9 cellular contexts compared by ENCODE assay signal in genomic region chr2:86107031-86107430, GRCh38. TPM values are rescaled to one million over a fixed set of nuclear protein-coding genes. Genes with fewer than 3 reads are reported as not detected.
DNase-seq lines count a peak whose midpoint lies in the region; ATAC-seq and TF ChIP-seq lines count a peak whose summit lies in the region.
"Had no signal": no experiment of that assay in that cellular context is flagged by ENCODE, and none has a peak within 500 bp of the region (broad histone marks: within the 10 kb centered on the region; RNA-seq: fewer than 3 reads in every experiment).

No MANE protein-coding gene starts in this region.

- no peaks in the 10 kb centered on the region for H3K27me3 Mint-ChIP-seq in activated naive CD4-positive, alpha-beta T cell treated with anti-CD3 and anti-CD28 coated beads for 36 hours (ENCODE audit: low read depth)
- no peaks in the 10 kb centered on the region for H3K27me3 Mint-ChIP-seq in activated naive CD8-positive, alpha-beta T cell treated with anti-CD3 and anti-CD28 coated beads for 36 hours
- no peaks in the 10 kb centered on the region for H3K27me3 Mint-ChIP-seq in type B pancreatic cell

- no peak overlapping the region for H3K27ac ChIP-seq in left lung

- H3K4me3 Mint-ChIP-seq in activated naive CD4-positive, alpha-beta T cell treated with anti-CD3 and anti-CD28 coated beads for 36 hours, result peak overlapping the region; percentile 89
- H3K4me3 Mint-ChIP-seq in activated naive CD8-positive, alpha-beta T cell treated with anti-CD3 and anti-CD28 coated beads for 36 hours, result peak overlapping the region; percentile 96
- H3K4me3 Mint-ChIP-seq in type B pancreatic cell, result peak overlapping the region; percentile 98

- no peak for ATAC-seq in left lung

- CTCF ChIA-PET in activated naive CD4-positive, alpha-beta T cell treated with anti-CD3 and anti-CD28 coated beads for 36 hours (lab: Charles Lee), result interaction anchor here (0.8 kb wide), 1 partner anchor 12 kb away, joined by 3 read pairs; no protein-coding TSS in a partner anchor

- no peaks in the 10 kb centered on the region for H3K9me3 ChIP-seq in left lung

- H3K36me3 ChIP-seq in left lung, result peaks cover 0 to 42% of the 10 kb centered on the region in 2 donors

- H3K4me1 ChIP-seq in left lung, result peaks cover 15 to 44% of the 10 kb centered on the region in 2 donors

- intact Hi-C loops in activated naive CD4-positive, alpha-beta T cell treated with anti-CD3 and anti-CD28 coated beads for 36 hours (cut with micrococcal nuclease), result loop anchor here (2.0 to 10.0 kb wide), 5 partner anchors 80 to 692 kb away; partner anchors contain the start of genes C2orf68, CAPG, CHMP3 and MAT2A
- intact Hi-C loops in left lung (cut with DNase I), result no loop called here

- peak; percentile 10 for DNase-seq in activated naive CD4-positive, alpha-beta T cell treated with anti-CD3 and anti-CD28 coated beads for 36 hours
- no peak for DNase-seq in activated naive CD4-positive, alpha-beta T cell treated with Interleukin-2 at 50 U/mL for 16 hours
- DNase-seq in activated naive CD8-positive, alpha-beta T cell treated with anti-CD3 and anti-CD28 coated beads for 36 hours, result no peak
- DNase-seq in left lung (no peak), type B pancreatic cell (ENCODE audit: extremely low spot score, unreplicated experiment) (no peak), SKM-1 treated with dmso at 0.1 percent for 144 hours (lab: John Stamatoyannopoulos, UW; ENCODE audit: unreplicated experiment) (no peak), GM19238 (ENCODE audit: insufficient read length, low spot score) (no peak), C1 segment of cervical spinal cord (lab: John Stamatoyannopoulos, UW) (no peak)
- DNase-seq: NCI-H446 treated with DMSO at 0.1 percent for 48 hours had no signal

- peak overlapping the region; percentile 91 to 96 for H3K4me3 ChIP-seq in left lung

- peak overlapping the region; percentile 99 for H3K27ac Mint-ChIP-seq in activated naive CD4-positive, alpha-beta T cell treated with anti-CD3 and anti-CD28 coated beads for 36 hours
- H3K27ac Mint-ChIP-seq in activated naive CD8-positive, alpha-beta T cell treated with anti-CD3 and anti-CD28 coated beads for 36 hours, result peak overlapping the region; percentile 99
- peak overlapping the region; percentile 98 for H3K27ac Mint-ChIP-seq in type B pancreatic cell

- H3K27me3 ChIP-seq in left lung, result no peaks in the 10 kb centered on the region

- H3K36me3 Mint-ChIP-seq in activated naive CD4-positive, alpha-beta T cell treated with anti-CD3 and anti-CD28 coated beads for 36 hours (ENCODE audit: low read depth), result peaks cover 48% of the 10 kb centered on the region
- H3K36me3 Mint-ChIP-seq in activated naive CD8-positive, alpha-beta T cell treated with anti-CD3 and anti-CD28 coated beads for 36 hours, result peaks cover 48% of the 10 kb centered on the region
- peaks cover 31% of the 10 kb centered on the region for H3K36me3 Mint-ChIP-seq in type B pancreatic cell

- no peaks in the 10 kb centered on the region for H3K9me3 Mint-ChIP-seq in activated naive CD4-positive, alpha-beta T cell treated with anti-CD3 and anti-CD28 coated beads for 36 hours
- peaks cover 3% of the 10 kb centered on the region for H3K9me3 Mint-ChIP-seq in activated naive CD8-positive, alpha-beta T cell treated with anti-CD3 and anti-CD28 coated beads for 36 hours
- H3K9me3 Mint-ChIP-seq in type B pancreatic cell, result no peaks in the 10 kb centered on the region

- peaks cover 55% of the 10 kb centered on the region for H3K4me1 Mint-ChIP-seq in activated naive CD4-positive, alpha-beta T cell treated with anti-CD3 and anti-CD28 coated beads for 36 hours (ENCODE audit: low read depth)
- peaks cover 43% of the 10 kb centered on the region for H3K4me1 Mint-ChIP-seq in activated naive CD8-positive, alpha-beta T cell treated with anti-CD3 and anti-CD28 coated beads for 36 hours
- peaks cover 26% of the 10 kb centered on the region for H3K4me1 Mint-ChIP-seq in type B pancreatic cell (ENCODE audit: unreplicated experiment)

- TF ChIP-seq CTCF in left lung (IDR thresholded peaks at IDR 0.05) (no peak), type B pancreatic cell (conservative IDR thresholded peaks at IDR 0.05) (no peak)

RNA-seq across cellular contexts. Expression of gene PTCD3, which starts 1.0 kb away (rescaled TPM):
- 100 to 1,000 TPM; 195 to 200 TPM for total RNA-seq in activated naive CD4-positive, alpha-beta T cell treated with anti-CD3 and anti-CD28 coated beads for 36 hours
- 100 to 1,000 TPM; 161 to 162 TPM for total RNA-seq in activated naive CD8-positive, alpha-beta T cell treated with anti-CD3 and anti-CD28 coated beads for 36 hours
- total RNA-seq in left lung, result 10 to 100 TPM; 76.8 to 80.5 TPM
- total RNA-seq in type B pancreatic cell (ENCODE audit: low replicate concordance), result 116 and 155 TPM in 2 replicates

RNA-seq across cellular contexts. Expression of gene POLR1A, which starts 1.3 kb away (rescaled TPM):
- total RNA-seq in activated naive CD4-positive, alpha-beta T cell treated with anti-CD3 and anti-CD28 coated beads for 36 hours, result 10 to 100 TPM; 25.3 to 27.1 TPM
- 10 to 100 TPM; 56.0 to 56.6 TPM for total RNA-seq in activated naive CD8-positive, alpha-beta T cell treated with anti-CD3 and anti-CD28 coated beads for 36 hours
- total RNA-seq in left lung, result 10 to 100 TPM; 26.8 to 34.7 TPM
- 54.9 and 57.6 TPM in 2 replicates for total RNA-seq in type B pancreatic cell (ENCODE audit: low replicate concordance)
